8 cellular contexts compared by ENCODE assay signal in genomic region chr10:89207181-89207800, GRCh38. TPM values are rescaled to one million over a fixed set of nuclear protein-coding genes. Genes with fewer than 3 reads are reported as not detected.
DNase-seq lines count a peak whose midpoint lies in the region; ATAC-seq and TF ChIP-seq lines count a peak whose summit lies in the region.

Gene CH25H, minus strand, starts transcription at chr10:89207317. Its CDS starts 25 bp downstream, at chr10:89207292.

- peaks cover 9% of the 10 kb centered on the region for H3K27me3 ChIP-seq in endocrine pancreas (ENCODE audit: control insufficient read depth, insufficient read depth, low read length)
- H3K27me3 ChIP-seq in lung (ENCODE audit: control insufficient read depth, insufficient read depth), result no peaks in the 10 kb centered on the region

- peak within 1 kb of the TSS; percentile 58 to 72 for H3K27ac ChIP-seq in lung (ENCODE audit: low read depth in 1 of 2, low read length in 1 of 2)

- TF ChIP-seq CTCF in lung (IDR thresholded peaks at IDR 0.05; ENCODE audit: control extremely low read depth, extremely low read depth), result no peak

- no peaks in the 10 kb centered on the region for H3K36me3 ChIP-seq in endocrine pancreas (ENCODE audit: control insufficient read depth, insufficient read depth, low read length)
- no peaks in the 10 kb centered on the region for H3K36me3 ChIP-seq in lung (ENCODE audit: control insufficient read depth in 2 of 2, insufficient read depth in 2 of 2, low read length in 2 of 2)

- ATAC-seq in lung (ENCODE audit: insufficient read depth, low FRiP score), result peak; percentile 82
- no peak for ATAC-seq in HG02938 (IDR thresholded peaks at IDR 0.05; ENCODE audit: unreplicated experiment)
- no peak for ATAC-seq in HG02678 (IDR thresholded peaks at IDR 0.05; ENCODE audit: unreplicated experiment)

- no peaks in the 10 kb centered on the region for H3K4me1 ChIP-seq in endocrine pancreas (ENCODE audit: control insufficient read depth, insufficient read depth, low read length)
- H3K4me1 ChIP-seq in lung (ENCODE audit: control insufficient read depth in 2 of 2, insufficient read depth in 2 of 2, low read length in 2 of 2), result peaks cover 0 to 13% of the 10 kb centered on the region in 2 donors

- H3K9me3 ChIP-seq in endocrine pancreas (ENCODE audit: control insufficient read depth, low read length) (no peaks in the 10 kb centered on the region), lung (ENCODE audit: control insufficient read depth in 2 of 2, insufficient read depth in 1 of 2, low read length in 1 of 2) (no peaks in the 10 kb centered on the region)

- WGBS in lung, 2 donors, result 1% methylated on average over 28 of the region's 28 CpGs

- DNase-seq in G401 (ENCODE audit: low spot score) (peak; percentile 71), M059J (ENCODE audit: low read depth) (peak; percentile 82), lung (ENCODE audit: low spot score) (peak; percentile 71)
- DNase-seq in activated CD4-positive, alpha-beta T cell treated with anti-CD3 and anti-CD28 coated beads, Interleukin-2, amount 50 U/mL, for 24 hours (ENCODE audit: low read depth in 1 of 2, low spot score in 1 of 2), result peak; percentile 26 to 31
- DNase-seq in stimulated activated CD4-positive, alpha-beta T cell treated with anti-CD3 and anti-CD28 coated beads, Interleukin-4, amount 100 ng/mL, for 4 hours, result peak; percentile 47 to 50

- H3K4me3 ChIP-seq in endocrine pancreas (ENCODE audit: control insufficient read depth, insufficient read depth, low read length), result peak within 1 kb of the TSS; percentile 79
- H3K4me3 ChIP-seq in lung, result peak within 1 kb of the TSS; percentile 37

- in situ Hi-C loops in G401 (cut with HindIII; ENCODE audit: low sequenced_read_pairs), result no loop called here

- H3K9ac ChIP-seq in endocrine pancreas (ENCODE audit: control insufficient read depth, insufficient read depth, low read length), result peak within 1 kb of the TSS; percentile 49

RNA-seq across cellular contexts. Expression of gene CH25H, which starts in this region (rescaled TPM):
- total RNA-seq in G401 (2014; rRNA removed; shearing (Covaris generic)), result not detected in 2 replicates
- total RNA-seq in M059J (2014; rRNA removed; shearing (Covaris generic)), result 3.2 and 5.1 TPM in 2 replicates
- total RNA-seq in lung, result 1 to 10 TPM; 1.2 to 4.5 TPM
- polyA plus RNA-seq in lung, result 10 to 100 TPM in 1 of 2 donors, 1 to 10 TPM in 1; 3.0 to 25.2 TPM

Comparison
In these comparisons a context has a peak if more than half of its experiments do, and no peak if none do; other contexts are left out.
1. Peak in DNase-seq in G401; RNA of the gene not detected or under 1 TPM.
2. DNase-seq: peak in every context shown above with its lines; median percentile 82 in M059J; 71 in G401; 71 in lung; 48 in stimulated activated CD4-positive, alpha-beta T cell treated with anti-CD3 and anti-CD28 coated beads, Interleukin-4, amount 100 ng/mL, for 4 hours; 28 in activated CD4-positive, alpha-beta T cell treated with anti-CD3 and anti-CD28 coated beads, Interleukin-2, amount 50 U/mL, for 24 hours.